In the genomic region with DNA sequence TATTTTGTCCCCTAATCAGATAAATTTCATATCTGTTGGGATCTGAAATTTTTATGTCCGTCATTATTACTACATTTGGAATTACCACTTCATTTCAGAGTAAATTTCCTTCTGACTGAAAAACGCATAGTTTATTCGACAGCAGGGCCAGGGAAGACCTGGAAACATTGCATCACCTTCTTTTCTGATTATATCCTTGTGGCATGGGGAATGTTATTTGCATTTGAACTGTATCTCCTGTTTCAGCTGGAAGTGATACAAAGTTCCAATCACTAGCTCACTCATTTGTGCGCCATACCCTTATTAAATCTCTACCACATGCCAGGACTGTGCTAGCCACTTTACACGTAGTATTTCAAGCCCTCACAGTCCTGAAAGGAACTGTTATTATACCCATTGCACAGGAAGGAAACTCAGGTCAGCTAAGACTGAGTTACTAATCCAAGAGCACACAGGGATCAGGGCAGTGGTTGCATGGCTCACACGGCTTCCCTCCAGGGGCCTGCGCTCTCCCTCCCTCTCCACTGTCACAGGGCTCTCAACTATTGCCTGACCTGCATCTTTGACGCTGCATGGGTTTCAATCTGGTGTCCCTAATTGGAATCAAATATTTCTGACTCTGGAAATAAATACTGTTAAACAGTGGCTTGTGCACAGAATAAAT, we compare ENCODE assay signal across 24 cellular contexts.
A peak's percentile ranks its signal among the peaks of the same experiment; 100 is the strongest.
DNase-seq lines count a peak whose midpoint lies in the region; ATAC-seq, FAIRE-seq and TF ChIP-seq lines count a peak whose summit lies in the region.
"Had no signal": no experiment of that assay in that cellular context is flagged by ENCODE, and none has a peak within 500 bp of the region (broad histone marks: within the 10 kb centered on the region; RNA-seq: fewer than 3 reads in every experiment).

No MANE protein-coding gene starts in this region.

- DNase-seq in HepG2 (ENCODE audit: low spot score) (no peak), right lobe of liver (no peak), esophagus muscularis mucosa (ENCODE audit: extremely low spot score) (peak; percentile 68), iris pigment epithelial cell (ENCODE audit: low read depth) (peak; percentile 28), mesothelial cell of epicardium (ENCODE audit: low spot score in 2 of 2, unreplicated experiment in 2 of 2) (no peak), D721Med (ENCODE audit: insufficient read length, low spot score) (no peak)
- no peak for DNase-seq in activated T-cell treated with anti-CD3 and anti-CD28 coated beads, Interleukin-2, amount 50 U/mL, for 1 hour
- DNase-seq: AML-193; C1 segment of cervical spinal cord; CD8-positive, alpha-beta T cell; HFFc6; NCI-H1694; NCI-H2081; NCI-H2171; NCI-H345; NCI-H524 treated with DMSO at 0.1 percent for 48 hours; OCI-M1; SJCRH30 had no signal

- H3K4me1 ChIP-seq in HepG2 (ENCODE audit: insufficient read depth, low read length) (no peaks in the 10 kb centered on the region), right lobe of liver (peaks cover 0 to 5% (median 0%) of the 10 kb centered on the region in 4 donors), esophagus muscularis mucosa (peaks cover 6 to 17% (median 12%) of the 10 kb centered on the region in 4 donors)

- H3K9me3 Mint-ChIP-seq in mesothelial cell of epicardium, result peaks cover 9% of the 10 kb centered on the region
- H3K9me3 Mint-ChIP-seq: HFFc6 had no signal

- H3K27me3 ChIP-seq in HepG2 (ENCODE audit: control insufficient read depth in 1 of 2, insufficient read depth in 2 of 2, low read length in 2 of 2) (peaks cover 0 to 12% of the 10 kb centered on the region in 2 experiments; a peak in 4 of 5 replicates), right lobe of liver (no peaks in the 10 kb centered on the region), esophagus muscularis mucosa (no peaks in the 10 kb centered on the region)
- H3K27me3 ChIP-seq: SJCRH30 had no signal

- H2AFZ ChIP-seq in HepG2 (ENCODE audit: low read length), result no peak overlapping the region

- no peak overlapping the region for H3K4me2 ChIP-seq in HepG2 (ENCODE audit: low read depth, low read length)

- TF ChIP-seq POLR2A in HepG2 (IDR thresholded peaks at IDR 0.05; ENCODE audit: insufficient read depth in 1 of 2, low read depth in 2 of 2, low read length in 2 of 2) (no peak), right lobe of liver (IDR thresholded peaks at IDR 0.05) (no peak), esophagus muscularis mucosa (IDR thresholded peaks at IDR 0.05; ENCODE audit: low read depth) (no peak)

- no peak for TF ChIP-seq CTCF in HepG2 (CRISPR knock-in tag; IDR thresholded peaks at IDR 0.05)
- TF ChIP-seq CTCF in right lobe of liver (IDR thresholded peaks at IDR 0.05), result no peak
- no peak for TF ChIP-seq CTCF in esophagus muscularis mucosa (IDR thresholded peaks at IDR 0.05)
- TF ChIP-seq CTCF in mesothelial cell of epicardium (IDR thresholded peaks at IDR 0.05; ENCODE audit: unreplicated experiment), result no peak
- TF ChIP-seq CTCF in D721Med (IDR thresholded peaks at IDR 0.05; ENCODE audit: insufficient read depth, missing control alignments), result no peak

- no peaks in the 10 kb centered on the region for H3K27me3 Mint-ChIP-seq in mesothelial cell of epicardium (ENCODE audit: low read depth)

- H3K4me3 ChIP-seq in HepG2 (replicated peaks in 1 of 3; ENCODE audit: insufficient read depth in 1 of 3, low read depth in 2 of 3, low read length in 3 of 3) (no peak overlapping the region), right lobe of liver (no peak overlapping the region), esophagus muscularis mucosa (no peak overlapping the region)
- H3K4me3 ChIP-seq: SJCRH30 had no signal

- intact Hi-C loops in HepG2 (cut with micrococcal nuclease; ENCODE audit: unreplicated experiment) (no loop called here), right lobe of liver (cut with DNase I) (no loop called here), esophagus muscularis mucosa (cut with DNase I) (no loop called here)

- H3K36me3 ChIP-seq in HepG2 (replicated peaks in 1 of 2; ENCODE audit: control insufficient read depth in 1 of 2, insufficient read depth in 2 of 2, low read length in 2 of 2) (no peaks in the 10 kb centered on the region), right lobe of liver (no peaks in the 10 kb centered on the region), esophagus muscularis mucosa (no peaks in the 10 kb centered on the region)
- H3K36me3 ChIP-seq: SJCRH30 had no signal

- H3K27ac ChIP-seq in HepG2 (ENCODE audit: extremely low read length, insufficient read depth, low read length) (no peak overlapping the region), right lobe of liver (no peak overlapping the region), esophagus muscularis mucosa (replicated peaks in 1 of 4) (no peak overlapping the region)
- H3K27ac ChIP-seq: SJCRH30 had no signal

- no peak overlapping the region for H3K4me3 Mint-ChIP-seq in mesothelial cell of epicardium
- H3K4me3 Mint-ChIP-seq: CD8-positive, alpha-beta T cell; HFFc6 had no signal

- H3K9me3 ChIP-seq in HepG2 (ENCODE audit: low read length) (no peaks in the 10 kb centered on the region), right lobe of liver (no peaks in the 10 kb centered on the region), esophagus muscularis mucosa (no peaks in the 10 kb centered on the region)
- H3K9me3 ChIP-seq: SJCRH30 had no signal

- 40% methylated on average over 8 of the region's 8 CpGs for WGBS in HepG2 (ENCODE audit: low lambda C conversion rate)
- 66% methylated on average over 8 of the region's 8 CpGs for WGBS in right lobe of liver (ENCODE audit: insufficient coverage, low coverage, low lambda C conversion rate, missing lambda C conversion rate)
- WGBS in esophagus muscularis mucosa, result 72% methylated on average over 8 of the region's 8 CpGs

- TF ChIP-seq EP300 in HepG2 (IDR thresholded peaks at IDR 0.05; ENCODE audit: low read depth in 2 of 2, low read length in 2 of 2) (no peak), HepG2 (CRISPR knock-in tag; IDR thresholded peaks at IDR 0.05; ENCODE audit: borderline replicate concordance) (no peak), esophagus muscularis mucosa (IDR thresholded peaks at IDR 0.05) (no peak)

- no peaks in the 10 kb centered on the region for H4K20me1 ChIP-seq in HepG2 (ENCODE audit: insufficient read depth, low read length)

- FAIRE-seq in HepG2 (lab: Jason Lieb, UNC), result no peak
- no peak for FAIRE-seq in D721Med (lab: Jason Lieb, UNC)
- FAIRE-seq: G401.6, GM12892, GM18507, H54, RCC 7860 had no signal

- TF ChIP-seq RAD21 in HepG2 (CRISPR knock-in tag; IDR thresholded peaks at IDR 0.05), result no peak

- no peak overlapping the region for H3K9ac ChIP-seq in HepG2 (ENCODE audit: insufficient read depth, low read depth, low read length)

- BruUV-seq in HepG2 (replicated peaks; lab: Mats Ljungman, UMichigan), result no TSS peak

- H3K27ac Mint-ChIP-seq in mesothelial cell of epicardium, result no peak overlapping the region
- H3K27ac Mint-ChIP-seq: CD8-positive, alpha-beta T cell; HFFc6 had no signal

- no peaks in the 10 kb centered on the region for H3K36me3 Mint-ChIP-seq in mesothelial cell of epicardium
- H3K36me3 Mint-ChIP-seq: CD8-positive, alpha-beta T cell had no signal

- ATAC-seq in HepG2 (no peak), right lobe of liver (no peak), HG03097 (IDR thresholded peaks at IDR 0.05; ENCODE audit: low FRiP score, unreplicated experiment) (no peak)
- ATAC-seq: CD8-positive, alpha-beta T cell had no signal

- POLR2A ChIA-PET in HepG2 (lab: Yijun Ruan, JAX), result no interaction called here

- CTCF ChIA-PET in HepG2 (lab: Yijun Ruan, JAX; ENCODE audit: low intra/inter-chr PET ratio, low total read pairs), result no interaction called here

- H3K4me1 Mint-ChIP-seq in mesothelial cell of epicardium, result peaks cover 6% of the 10 kb centered on the region

- in situ Hi-C loops in HepG2 (cut with HindIII; ENCODE audit: extremely low pct_ligation_motif_present, low pct_unique_long_range_greater_than_20kb), result no loop called here

- no peaks in the 10 kb centered on the region for H3K79me2 ChIP-seq in HepG2 (ENCODE audit: insufficient read depth, low read length)

TF ChIP-seq in HepG2, 621 proteins besides CTCF, POLR2A, EP300 and RAD21:
- no peak for TF ChIP-seq ZSCAN29 (CRISPR knock-in tag; conservative IDR thresholded peaks at IDR 0.05)
- TF ChIP-seq ZNF7 (CRISPR knock-in tag; IDR thresholded peaks at IDR 0.05), result peak; percentile 50; the same call in 1 of the 2 replicates
- no peak for TF ChIP-seq LCORL (IDR thresholded peaks at IDR 0.05)
- no peak for TF ChIP-seq LCORL (CRISPR knock-in tag; IDR thresholded peaks at IDR 0.05)
- no peak for TF ChIP-seq CCDC6 (CRISPR knock-in tag; IDR thresholded peaks at IDR 0.05)
- no peak for TF ChIP-seq U2AF2 (IDR thresholded peaks at IDR 0.05; ENCODE audit: low read depth, low read length)
- TF ChIP-seq AGO1 (IDR thresholded peaks at IDR 0.05; ENCODE audit: low read depth, low read length, poor library complexity, severe bottlenecking), result no peak
- TF ChIP-seq, protein P1, sequence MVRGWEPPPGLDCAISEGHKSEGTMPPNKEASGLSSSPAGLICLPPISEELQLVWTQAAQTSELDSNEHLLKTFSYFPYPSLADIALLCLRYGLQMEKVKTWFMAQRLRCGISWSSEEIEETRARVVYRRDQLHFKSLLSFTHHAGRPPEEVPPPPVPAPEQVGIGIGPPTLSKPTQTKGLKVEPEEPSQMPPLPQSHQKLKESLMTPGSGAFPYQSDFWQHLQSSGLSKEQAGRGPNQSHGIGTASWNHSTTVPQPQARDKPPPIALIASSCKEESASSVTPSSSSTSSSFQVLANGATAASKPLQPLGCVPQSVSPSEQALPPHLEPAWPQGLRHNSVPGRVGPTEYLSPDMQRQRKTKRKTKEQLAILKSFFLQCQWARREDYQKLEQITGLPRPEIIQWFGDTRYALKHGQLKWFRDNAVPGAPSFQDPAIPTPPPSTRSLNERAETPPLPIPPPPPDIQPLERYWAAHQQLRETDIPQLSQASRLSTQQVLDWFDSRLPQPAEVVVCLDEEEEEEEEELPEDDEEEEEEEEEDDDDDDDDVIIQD (CRISPR knock-in tag; IDR thresholded peaks at IDR 0.05; ENCODE audit: low read depth), result no peak
- TF ChIP-seq CEBPB (IDR thresholded peaks at IDR 0.05; ENCODE audit: borderline replicate concordance, low read depth, low read length), result peak; percentile 27; the same call in 1 of the 2 replicates
- TF ChIP-seq TP53 (CRISPR knock-in tag; conservative IDR thresholded peaks at IDR 0.05), result no peak

Comparison
In these comparisons a context has a peak if more than half of its experiments do, and no peak if none do; other contexts are left out.
1. DNase-seq: peak in esophagus muscularis mucosa (single experiment) and iris pigment epithelial cell (single experiment); none in HepG2 (single experiment), right lobe of liver (0 of 3), activated T-cell treated with anti-CD3 and anti-CD28 coated beads, Interleukin-2, amount 50 U/mL, for 1 hour (single experiment), mesothelial cell of epicardium (0 of 2) and D721Med (single experiment).